In the genomic region with DNA sequence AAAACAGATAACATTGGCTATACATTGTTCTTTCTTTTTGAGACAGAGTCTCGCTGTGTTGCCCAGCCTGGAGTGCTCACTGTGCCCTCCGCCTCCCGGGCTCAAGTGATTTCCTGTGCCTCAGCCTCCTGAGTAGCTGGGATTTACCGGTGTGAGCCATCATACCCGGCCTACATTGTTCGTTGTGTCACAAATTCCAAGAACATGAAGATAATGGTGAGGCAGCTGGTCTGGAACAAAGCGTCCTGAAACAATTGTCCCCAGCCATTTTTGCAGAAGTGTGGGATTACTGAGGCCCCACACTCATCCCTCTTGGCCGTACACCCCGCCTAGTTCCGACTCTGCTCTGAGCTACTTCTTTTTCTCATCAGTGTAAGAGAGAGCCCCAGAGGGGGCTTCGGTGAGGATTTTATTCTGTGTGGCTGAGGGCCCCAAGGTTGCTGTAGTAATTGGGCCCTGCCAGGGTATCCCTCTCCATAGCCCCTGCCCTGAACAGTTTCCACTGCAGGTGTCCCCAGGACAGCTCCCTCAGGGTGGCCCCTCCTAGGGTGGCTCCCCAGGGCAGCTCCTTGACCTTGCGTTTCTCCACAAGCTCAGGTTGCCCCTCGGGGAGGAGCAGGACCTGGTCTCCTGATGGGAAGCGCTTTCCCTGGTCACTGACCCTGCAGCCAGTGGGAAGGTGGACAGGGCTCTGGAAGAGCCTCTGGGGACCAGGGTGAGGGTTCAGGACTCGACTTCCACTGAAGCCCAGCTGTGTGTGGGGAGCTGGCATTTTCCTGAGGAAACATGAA, we compare ENCODE assay signal across 1 cellular context.
TF ChIP-seq lines count a peak whose summit lies in the region.

No MANE protein-coding gene starts in this region.

TF ChIP-seq in GM23338, 12 proteins besides CTCF, POLR2A, EP300 and RAD21:
- TF ChIP-seq ETS1 (IDR thresholded peaks at IDR 0.05) (no peak), STAT1 (IDR thresholded peaks at IDR 0.05; ENCODE audit: unreplicated experiment) (no peak), CREB1 (CRISPR knock-in tag; IDR thresholded peaks at IDR 0.05; ENCODE audit: low read depth) (no peak), POLR2AphosphoS5 (IDR thresholded peaks at IDR 0.05; ENCODE audit: low read depth) (no peak), JUNB (IDR thresholded peaks at IDR 0.05; ENCODE audit: unreplicated experiment) (no peak), REST (IDR thresholded peaks at IDR 0.05; ENCODE audit: unreplicated experiment) (no peak), EZH2 (IDR thresholded peaks at IDR 0.05; ENCODE audit: low read depth, unreplicated experiment) (no peak), EZH2phosphoT487 (IDR thresholded peaks at IDR 0.05; ENCODE audit: unreplicated experiment) (no peak)
